In the genomic region with DNA sequence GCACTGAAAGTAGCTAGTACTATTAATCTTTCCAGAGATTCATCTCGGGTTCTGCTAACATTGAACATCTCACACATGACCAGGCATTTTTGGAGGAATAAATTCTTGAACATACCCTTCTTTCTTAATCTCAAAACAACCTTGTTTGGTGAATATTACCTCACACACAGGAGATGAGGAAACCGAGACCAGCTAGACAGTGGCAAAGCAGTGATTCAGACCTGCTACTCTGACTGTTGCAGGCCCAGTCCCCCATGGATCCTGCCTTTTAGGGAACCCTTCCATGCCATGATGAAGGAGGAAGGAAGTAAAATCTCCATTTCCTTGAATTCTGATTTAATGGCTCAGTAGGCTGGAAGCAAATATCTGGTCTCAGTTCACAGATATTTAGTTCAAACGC, we compare ENCODE assay signal across 12 cellular contexts. TPM values are rescaled to one million over a fixed set of nuclear protein-coding genes. Genes with fewer than 3 reads are reported as not detected.
DNase-seq lines count a peak whose midpoint lies in the region; ATAC-seq, FAIRE-seq and TF ChIP-seq lines count a peak whose summit lies in the region.
"Had no signal": no experiment of that assay in that cellular context is flagged by ENCODE, and none has a peak within 500 bp of the region (broad histone marks: within the 10 kb centered on the region; RNA-seq: fewer than 3 reads in every experiment).

No MANE protein-coding gene starts in this region.

- H3K27me3 Mint-ChIP-seq in activated naive CD4-positive, alpha-beta T cell treated with anti-CD3 and anti-CD28 coated beads, Interleukin-2, amount 50 U/mL, for 24 hours = no peaks in the 10 kb centered on the region

- DNase-seq in activated naive CD4-positive, alpha-beta T cell treated with anti-CD3 and anti-CD28 coated beads, Interleukin-2, amount 50 U/mL, for 72 hours (ENCODE audit: low spot score in 2 of 2) = no peak
- DNase-seq in bronchial epithelial cell (ENCODE audit: low read depth) (peak; percentile 61), transverse colon (no peak), NCI-H2107 treated with DMSO at 0.1 percent for 48 hours (lab: John Stamatoyannopoulos, UW; ENCODE audit: unreplicated experiment) (no peak), spleen (no peak)
- DNase-seq: NCI-H2081 treated with DMSO at 0.1 percent for 48 hours had no signal

- TF ChIP-seq EP300 in transverse colon (IDR thresholded peaks at IDR 0.05; ENCODE audit: low read depth) = no peak

- H3K4me3 ChIP-seq in bronchial epithelial cell (ENCODE audit: low read depth, low read length) (no peak overlapping the region), mesodermal cell (ENCODE audit: extremely low read depth, insufficient read depth, low read length, poor library complexity, severe bottlenecking) (peak overlapping the region; percentile 76), transverse colon (peak overlapping the region in 3 of 4 donors; percentile 83 to 93 (median 91)), spleen (peak overlapping the region in 3 of 8 donors; percentile 62 to 88 (median 74))

- H3K9me3 Mint-ChIP-seq in activated naive CD4-positive, alpha-beta T cell treated with anti-CD3 and anti-CD28 coated beads, Interleukin-2, amount 50 U/mL, for 24 hours = no peaks in the 10 kb centered on the region
- no peaks in the 10 kb centered on the region for H3K9me3 Mint-ChIP-seq in activated naive CD4-positive, alpha-beta T cell treated with anti-CD3 and anti-CD28 coated beads, Interleukin-2, amount 50 U/mL, for 72 hours
- H3K9me3 Mint-ChIP-seq: activated T-helper 2 cell treated with anti-CD3 and anti-CD28 coated beads, Interferon-gamma antibody, Interleukin-2, Interleukin-4, amounts not matched to agents 10 μg/mL and 5 μg/mL and 100 μg/mL, durations not matched to agents 14 hours and 24 hours and 36 hours had no signal

- 33 to 89% methylated on average over 1 of the region's 3 CpGs for WGBS in mesodermal cell (ENCODE audit: insufficient coverage in 2 of 2), 2 experiments
- WGBS in transverse colon (ENCODE audit: low coverage in 1 of 2), 2 donors = 42 to 65% methylated on average over 2 to 3 of the region's 3 CpGs
- WGBS in spleen, 5 donors = 55 to 80% (median 63%) methylated on average over 3 of the region's 3 CpGs

- no peaks in the 10 kb centered on the region for H3K9me3 ChIP-seq in mesodermal cell (ENCODE audit: control insufficient read depth, low read length)
- H3K9me3 ChIP-seq in transverse colon = no peaks in the 10 kb centered on the region
- no peaks in the 10 kb centered on the region for H3K9me3 ChIP-seq in spleen
- H3K9me3 ChIP-seq: neutrophil had no signal

- H3K27ac Mint-ChIP-seq in activated naive CD4-positive, alpha-beta T cell treated with anti-CD3 and anti-CD28 coated beads, Interleukin-2, amount 50 U/mL, for 24 hours = no peak overlapping the region
- H3K27ac Mint-ChIP-seq in activated naive CD4-positive, alpha-beta T cell treated with anti-CD3 and anti-CD28 coated beads, Interleukin-2, amount 50 U/mL, for 72 hours = no peak overlapping the region
- H3K27ac Mint-ChIP-seq: activated T-helper 2 cell treated with anti-CD3 and anti-CD28 coated beads, Interferon-gamma antibody, Interleukin-2, Interleukin-4, amounts not matched to agents 10 μg/mL and 5 μg/mL and 100 μg/mL, durations not matched to agents 14 hours and 24 hours and 36 hours had no signal

- H3K4me3 Mint-ChIP-seq in activated naive CD4-positive, alpha-beta T cell treated with anti-CD3 and anti-CD28 coated beads, Interleukin-2, amount 50 U/mL, for 24 hours = peak overlapping the region; percentile 96

- H3K27ac ChIP-seq in mesodermal cell (ENCODE audit: low read depth, low read length, severe bottlenecking) = no peak overlapping the region
- H3K27ac ChIP-seq in transverse colon = peak overlapping the region; percentile 92 to 97 (median 95)
- no peak overlapping the region for H3K27ac ChIP-seq in spleen
- H3K27ac ChIP-seq: neutrophil had no signal

- TF ChIP-seq CTCF in bronchial epithelial cell (IDR thresholded peaks at IDR 0.05; ENCODE audit: insufficient read depth, low read length, severe bottlenecking) (no peak), transverse colon (IDR thresholded peaks at IDR 0.05) (no peak), spleen (IDR thresholded peaks at IDR 0.05 in 8 of 11, conservative IDR thresholded peaks at IDR 0.05 in 3 of 11) (no peak)

- H3K27me3 ChIP-seq in bronchial epithelial cell (ENCODE audit: control insufficient read depth, insufficient read depth, low read length) = no peaks in the 10 kb centered on the region
- no peaks in the 10 kb centered on the region for H3K27me3 ChIP-seq in transverse colon
- peaks cover 0 to 50% (median 12%) of the 10 kb centered on the region in 7 donors for H3K27me3 ChIP-seq in spleen (replicated peaks in 1 of 7)

- no peak for ATAC-seq in activated naive CD4-positive, alpha-beta T cell treated with anti-CD3 and anti-CD28 coated beads, Interleukin-2, amount 50 U/mL, for 72 hours
- no peak for ATAC-seq in GM21723 (IDR thresholded peaks at IDR 0.05; ENCODE audit: unreplicated experiment)
- ATAC-seq: SK-N-SH treated with all-trans-retinoic acid at 6 μM for 48 hours had no signal

- no peak for FAIRE-seq in bronchial epithelial cell (lab: Jason Lieb, UNC)

- intact Hi-C loops in transverse colon (cut with DNase I; ENCODE audit: low total_unique reads) (no loop called here), spleen (cut with DNase I; ENCODE audit: low total_unique reads) (no loop called here)

- H3K36me3 ChIP-seq in bronchial epithelial cell (ENCODE audit: control insufficient read depth, insufficient read depth, low read length) = no peaks in the 10 kb centered on the region
- no peaks in the 10 kb centered on the region for H3K36me3 ChIP-seq in mesodermal cell (ENCODE audit: control insufficient read depth, insufficient read depth, low read length)
- H3K36me3 ChIP-seq in transverse colon = no peaks in the 10 kb centered on the region
- no peaks in the 10 kb centered on the region for H3K36me3 ChIP-seq in spleen
- H3K36me3 ChIP-seq: neutrophil had no signal

- H3K36me3 Mint-ChIP-seq in activated naive CD4-positive, alpha-beta T cell treated with anti-CD3 and anti-CD28 coated beads, Interleukin-2, amount 50 U/mL, for 24 hours = no peaks in the 10 kb centered on the region
- peaks cover 0 to 5% of the 10 kb centered on the region in 2 donors for H3K36me3 Mint-ChIP-seq in activated naive CD4-positive, alpha-beta T cell treated with anti-CD3 and anti-CD28 coated beads, Interleukin-2, amount 50 U/mL, for 72 hours

- H3K4me1 Mint-ChIP-seq in activated naive CD4-positive, alpha-beta T cell treated with anti-CD3 and anti-CD28 coated beads, Interleukin-2, amount 50 U/mL, for 24 hours = peaks cover 68% of the 10 kb centered on the region

- H3K4me1 ChIP-seq in mesodermal cell (ENCODE audit: control insufficient read depth, insufficient read depth, low read length, poor library complexity, severe bottlenecking) (peaks cover 27% of the 10 kb centered on the region), transverse colon (peaks cover 3 to 45% (median 21%) of the 10 kb centered on the region in 4 donors), spleen (peaks cover 6 to 50% (median 34%) of the 10 kb centered on the region in 6 donors)

- no peak for TF ChIP-seq POLR2A in transverse colon (IDR thresholded peaks at IDR 0.05)
- no peak for TF ChIP-seq POLR2A in spleen (IDR thresholded peaks at IDR 0.05)

- in situ Hi-C loops in transverse colon (cut with MboI; ENCODE audit: low pct_ligation_motif_present in 1 of 4, low pct_unique_long_range_greater_than_20kb in 1 of 4, low sequenced_read_pairs in 3 of 4) = loop anchor here in 3 of 4 donors (25.0 kb wide), 2 partner anchors 394 to 419 kb away; no protein-coding TSS in a partner anchor

RNA-seq across cellular contexts. Expression of gene PCSK5, which starts 2.6 kb away (rescaled TPM):
- total RNA-seq in activated naive CD4-positive, alpha-beta T cell treated with anti-CD3 and anti-CD28 coated beads, Interleukin-2, amount 50 U/mL, for 72 hours = 1 to 10 TPM; 1.6 to 6.3 TPM
- total RNA-seq in bronchial epithelial cell (4.2 and 5.2 TPM in 2 replicates), transverse colon (100 to 1,000 TPM; 110 to 248 (median 127) TPM), spleen (1 to 10 TPM; 3.8 to 8.1 (median 6.6) TPM)
- 11.6 TPM for polyA plus RNA-seq in mesodermal cell (2013, experiment 1 of 2)
- polyA plus RNA-seq in mesodermal cell (2013, experiment 2 of 2) = 9.9 TPM
- polyA plus RNA-seq in spleen = under 1 TPM; 0.28 to 0.70 (median 0.59) TPM

Comparison
In these comparisons a context has a peak if more than half of its experiments do, and no peak if none do; other contexts are left out.
1. H3K27ac ChIP-seq: peak in transverse colon (4 of 4); none in mesodermal cell (single experiment) and spleen (0 of 8).
2. RNA of gene PCSK5, which starts 2.6 kb away (total RNA-seq): 110 to 248 TPM in transverse colon; 3.8 to 8.1 TPM in spleen, 1.6 to 6.3 TPM in activated naive CD4-positive, alpha-beta T cell treated with anti-CD3 and anti-CD28 coated beads, Interleukin-2, amount 50 U/mL, for 72 hours and 4.2 to 5.2 TPM in bronchial epithelial cell; every median in the first group is over 10 times any median in the second.